15 cellular contexts compared by ENCODE assay signal in the genomic region with DNA sequence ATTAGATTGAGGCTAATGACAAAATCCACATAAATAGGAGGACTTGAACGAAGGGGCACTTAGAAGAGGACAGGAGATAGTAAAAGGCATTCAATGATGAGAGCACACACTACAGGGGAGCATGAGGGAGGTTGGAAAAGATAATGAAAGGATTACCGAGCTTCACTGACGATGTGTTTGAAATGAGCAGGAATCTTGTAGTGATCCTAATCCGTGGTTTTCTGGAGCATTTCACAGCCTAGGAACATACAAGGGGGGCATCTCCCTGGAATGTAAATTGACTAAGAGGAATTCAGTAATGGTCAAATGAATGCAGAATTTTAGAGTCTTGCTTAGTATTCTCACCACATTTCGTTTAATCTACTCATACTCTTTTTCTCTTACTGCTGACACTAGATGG.
"Had no signal": no experiment of that assay in that cellular context is flagged by ENCODE, and none has a peak within 500 bp of the region (broad histone marks: within the 10 kb centered on the region; RNA-seq: fewer than 3 reads in every experiment).

No MANE protein-coding gene starts in this region.

- H3K27me3 Mint-ChIP-seq: activated B cell treated with CpG ODN at 0.5 μM for 24 hours; activated CD4-positive, alpha-beta T cell treated with anti-CD3 and anti-CD28 coated beads, Interleukin-2, amount 10 ng/mL, durations not matched to agents 7 days and 5 days; activated T-cell treated with anti-CD3 and anti-CD28 coated beads, Interleukin-2, amount 50 U/mL, for 24 hours; effector memory CD8-positive, alpha-beta T cell had no signal

- H3K9me3 ChIP-seq: prostate gland, right lobe of liver, upper lobe of right lung had no signal

- H3K27ac ChIP-seq: prostate gland, right lobe of liver, upper lobe of right lung had no signal

- H3K9me3 Mint-ChIP-seq: activated B cell treated with CpG ODN at 0.5 μM for 24 hours; activated CD4-positive, alpha-beta T cell treated with anti-CD3 and anti-CD28 coated beads, Interleukin-2, amount 10 ng/mL, durations not matched to agents 7 days and 5 days; activated T-cell treated with anti-CD3 and anti-CD28 coated beads, Interleukin-2, amount 50 U/mL, for 24 hours; effector memory CD8-positive, alpha-beta T cell had no signal

- ATAC-seq: effector memory CD8-positive, alpha-beta T cell; right lobe of liver; upper lobe of right lung had no signal

- H3K27ac Mint-ChIP-seq: activated B cell treated with CpG ODN at 0.5 μM for 24 hours; activated CD4-positive, alpha-beta T cell treated with anti-CD3 and anti-CD28 coated beads, Interleukin-2, amount 10 ng/mL, durations not matched to agents 7 days and 5 days; effector memory CD8-positive, alpha-beta T cell had no signal

- DNase-seq: activated B cell treated with CpG ODN at 0.5 μM for 24 hours; activated CD4-positive, alpha-beta T cell treated with anti-CD3 and anti-CD28 coated beads, Interleukin-2, amount 10 ng/mL, durations not matched to agents 7 days and 5 days; activated gamma-delta T cell treated with Interleukin-2 at 50 U/mL for 16 hours; activated T-cell treated with anti-CD3 and anti-CD28 coated beads, Interleukin-2, amount 50 U/mL, for 24 hours; central memory CD4-positive, alpha-beta T cell; cortex of kidney; effector memory CD8-positive, alpha-beta T cell; erythroblast; midbrain; nucleus accumbens; right lobe of liver; stimulated activated naive CD4-positive, alpha-beta T cell treated with Interleukin-2 at 50 U/mL for 16 hours; T-helper 2 cell; upper lobe of right lung had no signal

- H3K27me3 ChIP-seq: right lobe of liver, upper lobe of right lung had no signal

- H3K4me3 ChIP-seq: prostate gland, right lobe of liver, upper lobe of right lung had no signal

- H3K4me3 Mint-ChIP-seq: activated B cell treated with CpG ODN at 0.5 μM for 24 hours; activated CD4-positive, alpha-beta T cell treated with anti-CD3 and anti-CD28 coated beads, Interleukin-2, amount 10 ng/mL, durations not matched to agents 7 days and 5 days; activated T-cell treated with anti-CD3 and anti-CD28 coated beads, Interleukin-2, amount 50 U/mL, for 24 hours; effector memory CD8-positive, alpha-beta T cell had no signal
